1 cellular context compared by ENCODE assay signal in the genomic region with DNA sequence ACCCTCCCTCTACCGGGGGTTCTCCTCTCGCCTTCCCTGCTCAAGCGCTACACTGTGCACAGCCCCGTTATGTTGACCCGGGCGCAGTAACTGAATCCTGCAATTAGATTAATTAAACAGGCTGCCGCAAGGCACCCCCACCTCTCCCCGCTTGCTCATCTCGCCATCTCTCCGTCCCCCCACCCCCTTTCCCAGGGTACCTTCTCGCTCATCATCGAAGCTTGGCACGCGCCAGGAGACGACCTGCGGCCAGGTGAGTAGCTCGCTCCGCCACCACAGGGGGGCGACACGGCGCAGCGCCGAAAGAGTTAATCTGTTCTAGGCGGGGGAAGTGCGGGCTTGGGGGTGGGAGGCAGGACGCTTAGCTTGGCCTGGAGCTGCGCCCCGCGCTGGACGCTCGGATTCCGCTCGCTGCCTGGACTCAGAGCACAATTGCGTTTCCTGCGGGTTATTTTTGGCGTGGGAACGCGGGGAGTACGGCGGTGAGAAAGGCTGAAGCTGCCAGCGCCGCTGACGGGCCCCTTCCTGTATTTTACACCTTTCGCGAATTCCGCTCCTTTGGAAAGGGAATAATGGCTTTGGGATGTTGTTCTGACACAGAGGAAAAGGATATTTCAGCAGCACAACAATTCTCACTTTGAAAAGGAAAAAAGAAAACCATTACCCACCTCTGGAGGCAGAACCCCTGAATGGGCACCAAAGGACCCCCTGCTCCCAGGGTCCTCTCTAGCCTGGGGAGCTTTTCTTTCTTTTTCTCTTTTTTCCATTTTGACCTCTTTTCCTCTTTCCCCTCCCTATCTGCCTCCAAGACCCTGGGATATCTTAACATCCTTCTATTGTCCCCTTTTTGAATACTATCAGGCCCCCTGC.
TF ChIP-seq lines count a peak whose summit lies in the region.

No MANE protein-coding gene starts in this region.

TF ChIP-seq in HEK293, 187 proteins besides CTCF, POLR2A, EP300 and RAD21 (continued from another document and continues in another):
- TF ChIP-seq, protein P1, sequence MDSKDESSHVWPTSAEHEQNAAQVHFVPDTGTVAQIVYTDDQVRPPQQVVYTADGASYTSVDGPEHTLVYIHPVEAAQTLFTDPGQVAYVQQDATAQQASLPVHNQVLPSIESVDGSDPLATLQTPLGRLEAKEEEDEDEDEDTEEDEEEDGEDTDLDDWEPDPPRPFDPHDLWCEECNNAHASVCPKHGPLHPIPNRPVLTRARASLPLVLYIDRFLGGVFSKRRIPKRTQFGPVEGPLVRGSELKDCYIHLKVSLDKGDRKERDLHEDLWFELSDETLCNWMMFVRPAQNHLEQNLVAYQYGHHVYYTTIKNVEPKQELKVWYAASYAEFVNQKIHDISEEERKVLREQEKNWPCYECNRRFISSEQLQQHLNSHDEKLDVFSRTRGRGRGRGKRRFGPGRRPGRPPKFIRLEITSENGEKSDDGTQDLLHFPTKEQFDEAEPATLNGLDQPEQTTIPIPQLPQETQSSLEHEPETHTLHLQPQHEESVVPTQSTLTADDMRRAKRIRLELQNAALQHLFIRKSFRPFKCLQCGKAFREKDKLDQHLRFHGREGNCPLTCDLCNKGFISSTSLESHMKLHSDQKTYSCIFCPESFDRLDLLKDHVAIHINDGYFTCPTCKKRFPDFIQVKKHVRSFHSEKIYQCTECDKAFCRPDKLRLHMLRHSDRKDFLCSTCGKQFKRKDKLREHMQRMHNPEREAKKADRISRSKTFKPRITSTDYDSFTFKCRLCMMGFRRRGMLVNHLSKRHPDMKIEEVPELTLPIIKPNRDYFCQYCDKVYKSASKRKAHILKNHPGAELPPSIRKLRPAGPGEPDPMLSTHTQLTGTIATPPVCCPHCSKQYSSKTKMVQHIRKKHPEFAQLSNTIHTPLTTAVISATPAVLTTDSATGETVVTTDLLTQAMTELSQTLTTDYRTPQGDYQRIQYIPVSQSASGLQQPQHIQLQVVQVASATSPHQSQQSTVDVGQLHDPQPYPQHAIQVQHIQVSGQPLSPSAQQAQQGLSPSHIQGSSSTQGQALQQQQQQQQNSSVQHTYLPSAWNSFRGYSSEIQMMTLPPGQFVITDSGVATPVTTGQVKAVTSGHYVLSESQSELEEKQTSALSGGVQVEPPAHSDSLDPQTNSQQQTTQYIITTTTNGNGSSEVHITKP (tag by site-specific recombination; IDR thresholded peaks at IDR 0.05), result peak; percentile 75
- TF ChIP-seq ZNF391 (tag by site-specific recombination; IDR thresholded peaks at IDR 0.05; ENCODE audit: borderline replicate concordance, low read depth) (no peak; the same call in 1 of the 2 replicates), ZBTB48 (tag by site-specific recombination; IDR thresholded peaks at IDR 0.05) (0 out of 2 replicates have a peak, but pooled peaks have one; percentile 29), ZBTB20 (tag by site-specific recombination; IDR thresholded peaks at IDR 0.05) (peak; percentile 23; the same call in 1 of the 2 replicates), EGR2 (tag by site-specific recombination; IDR thresholded peaks at IDR 0.05; ENCODE audit: low read depth) (peak; percentile 69; the same call in 1 of the 2 replicates), ZNF830 (tag by site-specific recombination; IDR thresholded peaks at IDR 0.05; ENCODE audit: low read depth) (no peak), ZFP69B (tag by site-specific recombination; IDR thresholded peaks at IDR 0.05) (peak; percentile 53; the same call in 1 of the 2 replicates), OVOL3 (tag by site-specific recombination; IDR thresholded peaks at IDR 0.05) (peak; percentile 81), MZF1 (tag by site-specific recombination; IDR thresholded peaks at IDR 0.05; ENCODE audit: borderline replicate concordance) (no peak), ZNF501 (tag by site-specific recombination; IDR thresholded peaks at IDR 0.05) (peak; percentile 37; the same call in 1 of the 2 replicates), ZEB2 (tag by site-specific recombination; IDR thresholded peaks at IDR 0.05) (peak; percentile 97), ZBTB7A (tag by site-specific recombination; IDR thresholded peaks at IDR 0.05; ENCODE audit: low read depth) (peak; percentile 68; the same call in 1 of the 2 replicates), ZNF175 (tag by site-specific recombination; IDR thresholded peaks at IDR 0.05) (no peak), KLF1 (tag by site-specific recombination; IDR thresholded peaks at IDR 0.05) (peak; percentile 34; the same call in 1 of the 2 replicates), ZNF777 (tag by site-specific recombination; IDR thresholded peaks at IDR 0.05; ENCODE audit: borderline replicate concordance) (no peak), ZNF664 (tag by site-specific recombination; IDR thresholded peaks at IDR 0.05) (peak; percentile 24; the same call in 1 of the 2 replicates), KLF8 (tag by site-specific recombination; IDR thresholded peaks at IDR 0.05) (peak; percentile 82), ZNF571 (tag by site-specific recombination; IDR thresholded peaks at IDR 0.05) (no peak), GLIS2 (tag by site-specific recombination; IDR thresholded peaks at IDR 0.05) (peak; percentile 81), ZNF707 (tag by site-specific recombination; IDR thresholded peaks at IDR 0.05) (no peak), ZBTB17 (tag by site-specific recombination; IDR thresholded peaks at IDR 0.05) (peak; percentile 85), ZNF76 (tag by site-specific recombination; IDR thresholded peaks at IDR 0.05; ENCODE audit: borderline replicate concordance, low read depth) (peak; percentile 72; the same call in 1 of the 2 replicates), ZNF600 (tag by site-specific recombination; IDR thresholded peaks at IDR 0.05) (no peak), ZNF24 (tag by site-specific recombination; IDR thresholded peaks at IDR 0.05) (peak; percentile 75), ZNF768 (tag by site-specific recombination; IDR thresholded peaks at IDR 0.05) (no peak)
- TF ChIP-seq, protein P2, sequence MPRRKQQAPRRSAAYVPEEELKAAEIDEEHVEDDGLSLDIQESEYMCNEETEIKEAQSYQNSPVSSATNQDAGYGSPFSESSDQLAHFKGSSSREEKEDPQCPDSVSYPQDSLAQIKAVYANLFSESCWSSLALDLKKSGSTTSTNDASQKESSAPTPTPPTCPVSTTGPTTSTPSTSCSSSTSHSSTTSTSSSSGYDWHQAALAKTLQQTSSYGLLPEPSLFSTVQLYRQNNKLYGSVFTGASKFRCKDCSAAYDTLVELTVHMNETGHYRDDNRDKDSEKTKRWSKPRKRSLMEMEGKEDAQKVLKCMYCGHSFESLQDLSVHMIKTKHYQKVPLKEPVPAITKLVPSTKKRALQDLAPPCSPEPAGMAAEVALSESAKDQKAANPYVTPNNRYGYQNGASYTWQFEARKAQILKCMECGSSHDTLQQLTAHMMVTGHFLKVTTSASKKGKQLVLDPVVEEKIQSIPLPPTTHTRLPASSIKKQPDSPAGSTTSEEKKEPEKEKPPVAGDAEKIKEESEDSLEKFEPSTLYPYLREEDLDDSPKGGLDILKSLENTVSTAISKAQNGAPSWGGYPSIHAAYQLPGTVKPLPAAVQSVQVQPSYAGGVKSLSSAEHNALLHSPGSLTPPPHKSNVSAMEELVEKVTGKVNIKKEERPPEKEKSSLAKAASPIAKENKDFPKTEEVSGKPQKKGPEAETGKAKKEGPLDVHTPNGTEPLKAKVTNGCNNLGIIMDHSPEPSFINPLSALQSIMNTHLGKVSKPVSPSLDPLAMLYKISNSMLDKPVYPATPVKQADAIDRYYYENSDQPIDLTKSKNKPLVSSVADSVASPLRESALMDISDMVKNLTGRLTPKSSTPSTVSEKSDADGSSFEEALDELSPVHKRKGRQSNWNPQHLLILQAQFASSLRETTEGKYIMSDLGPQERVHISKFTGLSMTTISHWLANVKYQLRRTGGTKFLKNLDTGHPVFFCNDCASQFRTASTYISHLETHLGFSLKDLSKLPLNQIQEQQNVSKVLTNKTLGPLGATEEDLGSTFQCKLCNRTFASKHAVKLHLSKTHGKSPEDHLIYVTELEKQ (tag by site-specific recombination; IDR thresholded peaks at IDR 0.05; ENCODE audit: borderline replicate concordance), result 0 out of 2 replicates have a peak, but pooled peaks have one; percentile 16
- TF ChIP-seq, protein P3, sequence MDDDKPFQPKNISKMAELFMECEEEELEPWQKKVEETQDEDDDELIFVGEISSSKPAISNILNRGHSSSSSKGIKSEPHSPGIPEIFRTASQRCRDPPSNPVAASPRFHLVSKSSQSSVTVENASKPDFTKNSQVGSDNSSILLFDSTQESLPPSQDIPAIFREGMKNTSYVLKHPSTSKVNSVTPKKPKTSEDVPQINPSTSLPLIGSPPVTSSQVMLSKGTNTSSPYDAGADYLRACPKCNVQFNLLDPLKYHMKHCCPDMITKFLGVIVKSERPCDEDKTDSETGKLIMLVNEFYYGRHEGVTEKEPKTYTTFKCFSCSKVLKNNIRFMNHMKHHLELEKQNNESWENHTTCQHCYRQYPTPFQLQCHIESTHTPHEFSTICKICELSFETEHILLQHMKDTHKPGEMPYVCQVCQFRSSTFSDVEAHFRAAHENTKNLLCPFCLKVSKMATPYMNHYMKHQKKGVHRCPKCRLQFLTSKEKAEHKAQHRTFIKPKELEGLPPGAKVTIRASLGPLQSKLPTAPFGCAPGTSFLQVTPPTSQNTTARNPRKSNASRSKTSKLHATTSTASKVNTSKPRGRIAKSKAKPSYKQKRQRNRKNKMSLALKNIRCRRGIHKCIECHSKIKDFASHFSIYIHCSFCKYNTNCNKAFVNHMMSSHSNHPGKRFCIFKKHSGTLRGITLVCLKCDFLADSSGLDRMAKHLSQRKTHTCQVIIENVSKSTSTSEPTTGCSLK (tag by site-specific recombination; IDR thresholded peaks at IDR 0.05), result no peak
- TF ChIP-seq, protein P4, sequence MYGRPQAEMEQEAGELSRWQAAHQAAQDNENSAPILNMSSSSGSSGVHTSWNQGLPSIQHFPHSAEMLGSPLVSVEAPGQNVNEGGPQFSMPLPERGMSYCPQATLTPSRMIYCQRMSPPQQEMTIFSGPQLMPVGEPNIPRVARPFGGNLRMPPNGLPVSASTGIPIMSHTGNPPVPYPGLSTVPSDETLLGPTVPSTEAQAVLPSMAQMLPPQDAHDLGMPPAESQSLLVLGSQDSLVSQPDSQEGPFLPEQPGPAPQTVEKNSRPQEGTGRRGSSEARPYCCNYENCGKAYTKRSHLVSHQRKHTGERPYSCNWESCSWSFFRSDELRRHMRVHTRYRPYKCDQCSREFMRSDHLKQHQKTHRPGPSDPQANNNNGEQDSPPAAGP (tag by site-specific recombination; IDR thresholded peaks at IDR 0.05), result peak; percentile 72
- TF ChIP-seq, protein P5, sequence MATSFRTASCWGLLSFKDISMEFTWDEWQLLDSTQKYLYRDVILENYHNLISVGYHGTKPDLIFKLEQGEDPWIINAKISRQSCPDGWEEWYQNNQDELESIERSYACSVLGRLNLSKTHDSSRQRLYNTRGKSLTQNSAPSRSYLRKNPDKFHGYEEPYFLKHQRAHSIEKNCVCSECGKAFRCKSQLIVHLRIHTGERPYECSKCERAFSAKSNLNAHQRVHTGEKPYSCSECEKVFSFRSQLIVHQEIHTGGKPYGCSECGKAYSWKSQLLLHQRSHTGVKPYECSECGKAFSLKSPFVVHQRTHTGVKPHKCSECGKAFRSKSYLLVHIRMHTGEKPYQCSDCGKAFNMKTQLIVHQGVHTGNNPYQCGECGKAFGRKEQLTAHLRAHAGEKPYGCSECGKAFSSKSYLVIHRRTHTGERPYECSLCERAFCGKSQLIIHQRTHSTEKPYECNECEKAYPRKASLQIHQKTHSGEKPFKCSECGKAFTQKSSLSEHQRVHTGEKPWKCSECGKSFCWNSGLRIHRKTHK (tag by site-specific recombination; IDR thresholded peaks at IDR 0.05), result no peak
- TF ChIP-seq, protein P6, sequence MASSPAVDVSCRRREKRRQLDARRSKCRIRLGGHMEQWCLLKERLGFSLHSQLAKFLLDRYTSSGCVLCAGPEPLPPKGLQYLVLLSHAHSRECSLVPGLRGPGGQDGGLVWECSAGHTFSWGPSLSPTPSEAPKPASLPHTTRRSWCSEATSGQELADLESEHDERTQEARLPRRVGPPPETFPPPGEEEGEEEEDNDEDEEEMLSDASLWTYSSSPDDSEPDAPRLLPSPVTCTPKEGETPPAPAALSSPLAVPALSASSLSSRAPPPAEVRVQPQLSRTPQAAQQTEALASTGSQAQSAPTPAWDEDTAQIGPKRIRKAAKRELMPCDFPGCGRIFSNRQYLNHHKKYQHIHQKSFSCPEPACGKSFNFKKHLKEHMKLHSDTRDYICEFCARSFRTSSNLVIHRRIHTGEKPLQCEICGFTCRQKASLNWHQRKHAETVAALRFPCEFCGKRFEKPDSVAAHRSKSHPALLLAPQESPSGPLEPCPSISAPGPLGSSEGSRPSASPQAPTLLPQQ (tag by site-specific recombination; IDR thresholded peaks at IDR 0.05), result peak; percentile 73
- TF ChIP-seq, protein P7, sequence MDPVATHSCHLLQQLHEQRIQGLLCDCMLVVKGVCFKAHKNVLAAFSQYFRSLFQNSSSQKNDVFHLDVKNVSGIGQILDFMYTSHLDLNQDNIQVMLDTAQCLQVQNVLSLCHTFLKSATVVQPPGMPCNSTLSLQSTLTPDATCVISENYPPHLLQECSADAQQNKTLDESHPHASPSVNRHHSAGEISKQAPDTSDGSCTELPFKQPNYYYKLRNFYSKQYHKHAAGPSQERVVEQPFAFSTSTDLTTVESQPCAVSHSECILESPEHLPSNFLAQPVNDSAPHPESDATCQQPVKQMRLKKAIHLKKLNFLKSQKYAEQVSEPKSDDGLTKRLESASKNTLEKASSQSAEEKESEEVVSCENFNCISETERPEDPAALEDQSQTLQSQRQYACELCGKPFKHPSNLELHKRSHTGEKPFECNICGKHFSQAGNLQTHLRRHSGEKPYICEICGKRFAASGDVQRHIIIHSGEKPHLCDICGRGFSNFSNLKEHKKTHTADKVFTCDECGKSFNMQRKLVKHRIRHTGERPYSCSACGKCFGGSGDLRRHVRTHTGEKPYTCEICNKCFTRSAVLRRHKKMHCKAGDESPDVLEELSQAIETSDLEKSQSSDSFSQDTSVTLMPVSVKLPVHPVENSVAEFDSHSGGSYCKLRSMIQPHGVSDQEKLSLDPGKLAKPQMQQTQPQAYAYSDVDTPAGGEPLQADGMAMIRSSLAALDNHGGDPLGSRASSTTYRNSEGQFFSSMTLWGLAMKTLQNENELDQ (tag by site-specific recombination; IDR thresholded peaks at IDR 0.05; ENCODE audit: low read depth), result no peak
- TF ChIP-seq, protein P8, sequence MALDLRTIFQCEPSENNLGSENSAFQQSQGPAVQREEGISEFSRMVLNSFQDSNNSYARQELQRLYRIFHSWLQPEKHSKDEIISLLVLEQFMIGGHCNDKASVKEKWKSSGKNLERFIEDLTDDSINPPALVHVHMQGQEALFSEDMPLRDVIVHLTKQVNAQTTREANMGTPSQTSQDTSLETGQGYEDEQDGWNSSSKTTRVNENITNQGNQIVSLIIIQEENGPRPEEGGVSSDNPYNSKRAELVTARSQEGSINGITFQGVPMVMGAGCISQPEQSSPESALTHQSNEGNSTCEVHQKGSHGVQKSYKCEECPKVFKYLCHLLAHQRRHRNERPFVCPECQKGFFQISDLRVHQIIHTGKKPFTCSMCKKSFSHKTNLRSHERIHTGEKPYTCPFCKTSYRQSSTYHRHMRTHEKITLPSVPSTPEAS (tag by site-specific recombination; IDR thresholded peaks at IDR 0.05), result no peak
- TF ChIP-seq, protein P9, sequence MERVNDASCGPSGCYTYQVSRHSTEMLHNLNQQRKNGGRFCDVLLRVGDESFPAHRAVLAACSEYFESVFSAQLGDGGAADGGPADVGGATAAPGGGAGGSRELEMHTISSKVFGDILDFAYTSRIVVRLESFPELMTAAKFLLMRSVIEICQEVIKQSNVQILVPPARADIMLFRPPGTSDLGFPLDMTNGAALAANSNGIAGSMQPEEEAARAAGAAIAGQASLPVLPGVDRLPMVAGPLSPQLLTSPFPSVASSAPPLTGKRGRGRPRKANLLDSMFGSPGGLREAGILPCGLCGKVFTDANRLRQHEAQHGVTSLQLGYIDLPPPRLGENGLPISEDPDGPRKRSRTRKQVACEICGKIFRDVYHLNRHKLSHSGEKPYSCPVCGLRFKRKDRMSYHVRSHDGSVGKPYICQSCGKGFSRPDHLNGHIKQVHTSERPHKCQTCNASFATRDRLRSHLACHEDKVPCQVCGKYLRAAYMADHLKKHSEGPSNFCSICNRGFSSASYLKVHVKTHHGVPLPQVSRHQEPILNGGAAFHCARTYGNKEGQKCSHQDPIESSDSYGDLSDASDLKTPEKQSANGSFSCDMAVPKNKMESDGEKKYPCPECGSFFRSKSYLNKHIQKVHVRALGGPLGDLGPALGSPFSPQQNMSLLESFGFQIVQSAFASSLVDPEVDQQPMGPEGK (tag by site-specific recombination; IDR thresholded peaks at IDR 0.05), result peak; percentile 90
